13 cellular contexts compared by ENCODE assay signal in genomic region chr15:74350295-74351275, GRCh38. TPM values are rescaled to one million over a fixed set of nuclear protein-coding genes. Genes with fewer than 3 reads are reported as not detected.
DNase-seq lines count a peak whose midpoint lies in the region; ATAC-seq and TF ChIP-seq lines count a peak whose summit lies in the region.
"Had no signal": no experiment of that assay in that cellular context is flagged by ENCODE, and none has a peak within 500 bp of the region (broad histone marks: within the 10 kb centered on the region; RNA-seq: fewer than 3 reads in every experiment).

No MANE protein-coding gene starts in this region.

- WGBS in mesendoderm (ENCODE audit: extremely low coverage, insufficient coverage, low lambda C conversion rate), result no CpG with 5 or more reads among the region's 14 CpGs

- H3K4me3 Mint-ChIP-seq in GM23338 (no peak overlapping the region), WTC11 (no peak overlapping the region), T-cell (no peak overlapping the region)
- H3K4me3 Mint-ChIP-seq: CD4-positive, alpha-beta memory T cell had no signal

- no peak overlapping the region for H4K5ac ChIP-seq in mesendoderm (ENCODE audit: low read length)

- no peaks in the 10 kb centered on the region for H3K36me3 ChIP-seq in GM23338 (ENCODE audit: insufficient read depth)
- no peaks in the 10 kb centered on the region for H3K36me3 ChIP-seq in HAP-1 (replicated peaks)
- H3K36me3 ChIP-seq in mesendoderm (ENCODE audit: control insufficient read depth, insufficient read depth, low read length), result no peaks in the 10 kb centered on the region
- H3K36me3 ChIP-seq: BE2C had no signal

- H4K20me1 ChIP-seq in GM23338 (replicated peaks; ENCODE audit: insufficient read depth), result no peaks in the 10 kb centered on the region

- H3K9me3 Mint-ChIP-seq in GM23338 (peaks cover 28% of the 10 kb centered on the region), WTC11 (peaks cover 29% of the 10 kb centered on the region), T-cell (peaks cover 0 to 10% (median 0%) of the 10 kb centered on the region in 3 donors)

- H3K4ac ChIP-seq in mesendoderm (ENCODE audit: low read depth, low read length), result peak overlapping the region; percentile 99

- H2AK5ac ChIP-seq in mesendoderm (ENCODE audit: low read length), result no peak overlapping the region

- H3K27ac Mint-ChIP-seq in GM23338 (peak overlapping the region; percentile 2; the same call in 1 of the 2 replicates), WTC11 (no peak overlapping the region), T-cell (no peak overlapping the region)
- H3K27ac Mint-ChIP-seq: CD4-positive, alpha-beta memory T cell had no signal

- H3K36me3 Mint-ChIP-seq in GM23338 (ENCODE audit: low read depth), result peaks cover 27% of the 10 kb centered on the region
- peaks cover 28% of the 10 kb centered on the region for H3K36me3 Mint-ChIP-seq in WTC11
- H3K36me3 Mint-ChIP-seq in T-cell, result no peaks in the 10 kb centered on the region

- peak overlapping the region; percentile 70 for H4K8ac ChIP-seq in mesendoderm (ENCODE audit: low read depth, low read length)

- peak overlapping the region; percentile 88 for H2AFZ ChIP-seq in GM23338

- peak overlapping the region; percentile 47 for H2BK5ac ChIP-seq in mesendoderm (ENCODE audit: low read length)

- H3K27me3 ChIP-seq in GM23338 (ENCODE audit: insufficient read depth), result no peaks in the 10 kb centered on the region
- H3K27me3 ChIP-seq in HAP-1 (ENCODE audit: low read depth), result no peaks in the 10 kb centered on the region
- no peaks in the 10 kb centered on the region for H3K27me3 ChIP-seq in mesendoderm (ENCODE audit: insufficient read depth, low read length, poor library complexity)
- H3K27me3 ChIP-seq: BE2C had no signal

- peak overlapping the region; percentile 63 for H3K56ac ChIP-seq in mesendoderm (ENCODE audit: low read length)

- CTCF ChIA-PET in WTC11 (lab: Charles Lee) (interaction anchor here (0.6 to 1.6 kb wide), 8 partner anchors 14 to 772 kb away, joined by 3 to 7 read pairs (median 3); no protein-coding TSS in a partner anchor), T-cell (lab: Charles Lee) (no interaction called here)

- peaks cover 24% of the 10 kb centered on the region for H3K4me1 Mint-ChIP-seq in GM23338
- H3K4me1 Mint-ChIP-seq in WTC11, result peaks cover 26% of the 10 kb centered on the region
- H3K4me1 Mint-ChIP-seq in T-cell, result no peaks in the 10 kb centered on the region
- H3K4me1 Mint-ChIP-seq: CD4-positive, alpha-beta memory T cell had no signal

- peak overlapping the region; percentile 100 for H2BK15ac ChIP-seq in mesendoderm (replicated peaks; ENCODE audit: low read depth)

- no peaks in the 10 kb centered on the region for H3K9me2 ChIP-seq in GM23338 (ENCODE audit: insufficient read depth)

- peak overlapping the region; percentile 46 for H3K9ac ChIP-seq in mesendoderm (ENCODE audit: low read length)

- H3K4me2 ChIP-seq in GM23338 (peak overlapping the region; percentile 61), mesendoderm (ENCODE audit: low read length) (no peak overlapping the region)

- H2BK120ac ChIP-seq in mesendoderm (ENCODE audit: low read depth, low read length), result peak overlapping the region; percentile 98

- H3F3A ChIP-seq in GM23338 (replicated peaks; ENCODE audit: low read depth), result 0 out of 2 replicates have a peak, but pooled peaks cover 3% of the 10 kb centered on the region

- no peak for TF ChIP-seq CTCF in GM23338 (conservative IDR thresholded peaks at IDR 0.05; ENCODE audit: low read depth in 2 of 2)
- TF ChIP-seq CTCF in WTC11 (IDR thresholded peaks at IDR 0.05), result no peak

- H3K79me2 ChIP-seq in GM23338 (replicated peaks; ENCODE audit: insufficient read depth), result no peaks in the 10 kb centered on the region
- H3K79me2 ChIP-seq in mesendoderm (ENCODE audit: control insufficient read depth, insufficient read depth, low read length), result no peaks in the 10 kb centered on the region

- H3K27me3 Mint-ChIP-seq in GM23338 (ENCODE audit: insufficient read depth, low read depth, poor library complexity) (peaks cover 6% of the 10 kb centered on the region), WTC11 (ENCODE audit: low read depth) (peaks cover 5% of the 10 kb centered on the region; the same call in 1 of the 2 replicates), T-cell (peaks cover 21 to 24% of the 10 kb centered on the region in 2 donors)

- H3K79me1 ChIP-seq in mesendoderm (ENCODE audit: low read length), result no peaks in the 10 kb centered on the region

- no peak for DNase-seq in GM23338 (ENCODE audit: low spot score)
- peak in 1 of 2 experiments; percentile 52 for DNase-seq in HAP-1 (ENCODE audit: low spot score in 2 of 2)
- DNase-seq in WTC11 (ENCODE audit: low spot score), result peak; percentile 5
- DNase-seq in mesendoderm, result peak; percentile 62
- no peak for DNase-seq in NCI-H2227 (lab: John Stamatoyannopoulos, UW; ENCODE audit: unreplicated experiment)
- DNase-seq in T-cell, result no peak
- DNase-seq in NCI-H128 (lab: John Stamatoyannopoulos, UW; ENCODE audit: unreplicated experiment), result no peak
- DNase-seq: BE2C; CD4-positive, alpha-beta memory T cell; DMS79 had no signal

- H3K9me3 ChIP-seq in HAP-1, result no peaks in the 10 kb centered on the region
- H3K9me3 ChIP-seq: BE2C had no signal

- H3K27ac ChIP-seq in GM23338 (ENCODE audit: low read depth), result no peak overlapping the region
- H3K27ac ChIP-seq in mesendoderm (ENCODE audit: low read depth, low read length), result peak overlapping the region; percentile 39
- H3K27ac ChIP-seq: C4-2B had no signal

- in situ Hi-C loops in HAP-1 (cut with MboI; ENCODE audit: low sequenced_read_pairs), result no loop called here

- H3K4me3 ChIP-seq in GM23338, result no peak overlapping the region
- peak overlapping the region; percentile 12 for H3K4me3 ChIP-seq in HAP-1
- H3K4me3 ChIP-seq in mesendoderm (ENCODE audit: low read length), result no peak overlapping the region

- H3K18ac ChIP-seq in mesendoderm (ENCODE audit: low read length), result peak overlapping the region; percentile 99

- peaks cover 17% of the 10 kb centered on the region for H3K4me1 ChIP-seq in GM23338 (ENCODE audit: insufficient read depth)
- H3K4me1 ChIP-seq in HAP-1, result peaks cover 30% of the 10 kb centered on the region
- no peaks in the 10 kb centered on the region for H3K4me1 ChIP-seq in mesendoderm (ENCODE audit: control insufficient read depth, low read depth, low read length)
- H3K4me1 ChIP-seq: BE2C had no signal

- H3K23ac ChIP-seq in mesendoderm (ENCODE audit: low read length), result no peak overlapping the region

- ATAC-seq in GM23338, result no peak
- ATAC-seq in WTC11, result no peak
- ATAC-seq in T-cell (replicated peaks in 1 of 4), result no peak
- ATAC-seq in HG02870 (IDR thresholded peaks at IDR 0.05; ENCODE audit: unreplicated experiment), result no peak
- ATAC-seq: HepG2 had no signal

- POLR2A ChIA-PET in WTC11 (lab: Charles Lee) (no interaction called here), T-cell (lab: Charles Lee) (interaction anchor here in 1 of 2 donors (0.7 kb wide), 1 partner anchor 400 kb away, joined by 3 read pairs; no protein-coding TSS in a partner anchor)

TF ChIP-seq in GM23338, 12 proteins besides CTCF, POLR2A, EP300 and RAD21:
- no peak for TF ChIP-seq CREB1 (CRISPR knock-in tag; IDR thresholded peaks at IDR 0.05; ENCODE audit: low read depth)

TF ChIP-seq in WTC11, 78 proteins besides CTCF, POLR2A, EP300 and RAD21:
- TF ChIP-seq NFYB (CRISPR knock-in tag; conservative IDR thresholded peaks at IDR 0.05; ENCODE audit: low read depth), result no peak

RNA-seq across cellular contexts. Expression of gene CYP11A1, which starts 16.9 kb away (rescaled TPM):
- 1.7 and 3.3 TPM in 2 replicates for total RNA-seq in GM23338 (2014; rRNA removed; shearing (Covaris generic))
- 1.2 and 1.9 TPM in 2 replicates for polyA plus RNA-seq in GM23338 (2016; fragmentation: Nextera tagmentation; extraction: Ambion mirVana)
- total RNA-seq in WTC11 (2021), result 3.4 to 4.1 TPM (median 3.8 TPM) in 3 replicates
- 2.5 TPM for polyA plus RNA-seq in mesendoderm (2013, experiment 1 of 2)
- polyA plus RNA-seq in mesendoderm (2013, experiment 2 of 2), result 2.9 TPM
- total RNA-seq in T-cell, result under 1 TPM in 3 of 5 donors, not detected in 2; 0.47 to 0.79 (median 0.49) TPM
- total RNA-seq: CD4-positive, alpha-beta memory T cell had no signal
- polyA plus RNA-seq: CD4-positive, alpha-beta memory T cell had no signal

Comparison
In these comparisons a context has a peak if more than half of its experiments do, and no peak if none do; other contexts are left out.
1. DNase-seq: peak in WTC11 (single experiment) and mesendoderm (single experiment); none in GM23338 (single experiment), NCI-H2227 (single experiment), T-cell (0 of 34) and NCI-H128 (single experiment).